Comparison of ENCODE assay signal across 38 cellular contexts in the genomic region with DNA sequence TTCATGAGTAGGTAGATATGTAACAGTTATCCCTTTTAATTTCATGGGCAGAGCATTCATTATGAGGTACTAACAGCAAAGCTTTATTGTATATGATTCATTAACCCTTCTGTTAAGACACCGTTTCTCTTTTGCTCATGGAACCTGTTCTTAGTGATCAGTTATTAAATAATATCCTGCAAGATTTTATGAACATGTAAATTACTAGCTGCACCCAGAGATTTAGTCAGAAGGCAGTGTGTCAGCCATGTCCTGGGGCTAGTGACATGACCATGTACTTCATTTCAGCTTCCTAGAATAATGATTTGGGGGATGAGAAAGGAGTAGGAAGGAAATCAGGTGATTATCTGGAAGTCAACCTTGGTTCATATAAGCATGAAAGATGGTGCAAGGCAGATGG.
"Had no signal": no experiment of that assay in that cellular context is flagged by ENCODE, and none has a peak within 500 bp of the region (broad histone marks: within the 10 kb centered on the region; RNA-seq: fewer than 3 reads in every experiment).

No MANE protein-coding gene starts in this region.

- H3K36me3 ChIP-seq: adrenal gland, brain microvascular endothelial cell, breast epithelium, cardiac muscle cell had no signal

- H3K9me3 Mint-ChIP-seq: activated B cell treated with CpG ODN at 0.5 μM for 24 hours; activated CD4-positive, alpha-beta memory T cell treated with anti-CD3 and anti-CD28 coated beads for 36 hours; activated CD4-positive, alpha-beta T cell treated with anti-CD3 and anti-CD28 coated beads, Interleukin-2, amount 10 ng/mL, durations not matched to agents 24 days and 14 days; activated CD8-positive, alpha-beta T cell treated with anti-CD3 and anti-CD28 coated beads for 36 hours; activated naive CD4-positive, alpha-beta T cell treated with anti-CD3 and anti-CD28 coated beads for 36 hours; activated naive CD4-positive, alpha-beta T cell treated with anti-CD3 and anti-CD28 coated beads, Interleukin-2, amount 50 U/mL, for 72 hours; activated naive CD8-positive, alpha-beta T cell treated with anti-CD3 and anti-CD28 coated beads for 36 hours; activated T-cell treated with anti-CD3 and anti-CD28 coated beads, Interleukin-2, amount 50 U/mL, for 4 hours; activated T-cell treated with anti-CD3 and anti-CD28 coated beads, Interleukin-2, amount 50 U/mL, for 72 hours; activated T-helper 1 cell treated with anti-CD3 and anti-CD28 coated beads, Interleukin-12 subunit alpha, Interleukin-12 subunit beta, Interleukin-2, Interleukin-4 antibody, amounts not matched to agents 30 ng/mL and 10 ng/mL and 1 ng/mL, durations not matched to agents 14 hours and 24 hours and 36 hours; activated T-helper 17 cell treated with anti-CD3 and anti-CD28 coated beads, Interleukin-2, amount 50 U/mL, for 72 hours; central memory CD8-positive, alpha-beta T cell; T-helper 1 cell treated with Interleukin-12 subunit alpha and Interleukin-12 subunit beta and Interleukin-4 antibody, amounts not matched to agents 30 μg/mL and 1 μg/mL, for 36 hours; T-helper 2 cell treated with Interferon-gamma antibody and Interleukin-4, amounts not matched to agents 5 μg/mL and 100 μg/mL, for 36 hours had no signal

- H3K4me3 ChIP-seq: adrenal gland, body of pancreas, breast epithelium, cardiac muscle cell had no signal

- H3K27ac Mint-ChIP-seq: activated B cell treated with CpG ODN at 0.5 μM for 24 hours; activated CD4-positive, alpha-beta memory T cell treated with anti-CD3 and anti-CD28 coated beads for 36 hours; activated CD4-positive, alpha-beta T cell treated with anti-CD3 and anti-CD28 coated beads, Interleukin-2, amount 10 ng/mL, durations not matched to agents 24 days and 14 days; activated CD8-positive, alpha-beta T cell treated with anti-CD3 and anti-CD28 coated beads for 36 hours; activated naive CD4-positive, alpha-beta T cell treated with anti-CD3 and anti-CD28 coated beads for 36 hours; activated naive CD4-positive, alpha-beta T cell treated with anti-CD3 and anti-CD28 coated beads, Interleukin-2, amount 50 U/mL, for 72 hours; activated naive CD8-positive, alpha-beta T cell treated with anti-CD3 and anti-CD28 coated beads for 36 hours; activated T-cell treated with anti-CD3 and anti-CD28 coated beads, Interleukin-2, amount 50 U/mL, for 72 hours; activated T-helper 1 cell treated with anti-CD3 and anti-CD28 coated beads, Interleukin-12 subunit alpha, Interleukin-12 subunit beta, Interleukin-2, Interleukin-4 antibody, amounts not matched to agents 30 ng/mL and 10 ng/mL and 1 ng/mL, durations not matched to agents 14 hours and 24 hours and 36 hours; activated T-helper 17 cell treated with anti-CD3 and anti-CD28 coated beads, Interleukin-2, amount 50 U/mL, for 72 hours; T-helper 1 cell treated with Interleukin-12 subunit alpha and Interleukin-12 subunit beta and Interleukin-4 antibody, amounts not matched to agents 30 μg/mL and 1 μg/mL, for 36 hours; T-helper 2 cell treated with Interferon-gamma antibody and Interleukin-4, amounts not matched to agents 5 μg/mL and 100 μg/mL, for 36 hours had no signal

- H3K27me3 ChIP-seq: adrenal gland, body of pancreas had no signal

- H3K4me1 Mint-ChIP-seq: activated naive CD8-positive, alpha-beta T cell treated with anti-CD3 and anti-CD28 coated beads for 36 hours; activated T-helper 17 cell treated with anti-CD3 and anti-CD28 coated beads, Interleukin-2, amount 50 U/mL, for 72 hours; central memory CD8-positive, alpha-beta T cell had no signal

- DNase-seq: activated B cell treated with CpG ODN at 0.5 μM for 24 hours; activated CD4-positive, alpha-beta memory T cell treated with anti-CD3 and anti-CD28 coated beads for 36 hours; activated CD4-positive, alpha-beta T cell treated with anti-CD3 and anti-CD28 coated beads for 4 hours; activated CD4-positive, alpha-beta T cell treated with anti-CD3 and anti-CD28 coated beads, Interleukin-2, amount 10 ng/mL, durations not matched to agents 24 days and 14 days; activated CD4-positive, alpha-beta T cell treated with anti-CD3 and anti-CD28 coated beads, Interleukin-2, amount 50 U/mL, for 1 hour; activated CD4-positive, alpha-beta T cell treated with anti-CD3 and anti-CD28 coated beads, Interleukin-2, amount 50 U/mL, for 4 hours; activated CD4-positive, CD25-positive, alpha-beta regulatory T cell treated with anti-CD3 and anti-CD28 coated beads, Interleukin-2, amount 50 U/mL, for 72 hours; activated CD8-positive, alpha-beta memory T cell treated with anti-CD3 and anti-CD28 coated beads, Interleukin-2, amount 50 U/mL, for 4 hours; activated CD8-positive, alpha-beta T cell treated with anti-CD3 and anti-CD28 coated beads for 36 hours; activated effector memory CD4-positive, alpha-beta T cell treated with anti-CD3 and anti-CD28 coated beads, Interleukin-2, amount 50 U/mL, for 16 hours; activated gamma-delta T cell treated with Interleukin-2 at 50 U/mL for 16 hours; activated naive CD4-positive, alpha-beta T cell; activated naive CD4-positive, alpha-beta T cell treated with anti-CD3 and anti-CD28 coated beads for 36 hours; activated naive CD4-positive, alpha-beta T cell treated with anti-CD3 and anti-CD28 coated beads, Interleukin-2, amount 50 U/mL, for 16 hours; activated naive CD8-positive, alpha-beta T cell treated with anti-CD3 and anti-CD28 coated beads for 36 hours; activated T-cell treated with anti-CD3 and anti-CD28 coated beads for 4 hours; activated T-cell treated with anti-CD3 and anti-CD28 coated beads, Interleukin-2, amount 50 U/mL, for 1 hour; activated T-cell treated with anti-CD3 and anti-CD28 coated beads, Interleukin-2, amount 50 U/mL, for 4 hours; activated T-cell treated with anti-CD3 and anti-CD28 coated beads, Interleukin-2, amount 50 U/mL, for 72 hours; adrenal gland; amniotic stem cell; aorta; body of pancreas; brain microvascular endothelial cell; caudate nucleus; cerebellar nuclear complex; T-helper 1 cell; T-helper 2 cell; T-helper 9 cell had no signal

- ATAC-seq: activated CD8-positive, alpha-beta T cell treated with anti-CD3 and anti-CD28 coated beads for 36 hours; activated naive CD4-positive, alpha-beta T cell treated with anti-CD3 and anti-CD28 coated beads, Interleukin-2, amount 50 U/mL, for 72 hours; activated T-cell treated with anti-CD3 and anti-CD28 coated beads, Interleukin-2, amount 50 U/mL, for 4 hours; activated T-cell treated with anti-CD3 and anti-CD28 coated beads, Interleukin-2, amount 50 U/mL, for 72 hours; activated T-helper 17 cell treated with anti-CD3 and anti-CD28 coated beads, Interleukin-2, amount 50 U/mL, for 72 hours; body of pancreas had no signal

- H3K4me1 ChIP-seq: breast epithelium had no signal

- H3K36me3 Mint-ChIP-seq: activated CD4-positive, alpha-beta memory T cell treated with anti-CD3 and anti-CD28 coated beads for 36 hours; activated naive CD4-positive, alpha-beta T cell treated with anti-CD3 and anti-CD28 coated beads, Interleukin-2, amount 50 U/mL, for 72 hours; activated naive CD8-positive, alpha-beta T cell treated with anti-CD3 and anti-CD28 coated beads for 36 hours had no signal

- H3K27ac ChIP-seq: adrenal gland, body of pancreas, brain microvascular endothelial cell, breast epithelium, cardiac muscle cell, VCaP had no signal

- H3K4me3 Mint-ChIP-seq: activated B cell treated with CpG ODN at 0.5 μM for 24 hours; activated CD4-positive, alpha-beta memory T cell treated with anti-CD3 and anti-CD28 coated beads for 36 hours; activated CD4-positive, alpha-beta T cell treated with anti-CD3 and anti-CD28 coated beads, Interleukin-2, amount 10 ng/mL, durations not matched to agents 24 days and 14 days; activated CD8-positive, alpha-beta T cell treated with anti-CD3 and anti-CD28 coated beads for 36 hours; activated naive CD4-positive, alpha-beta T cell treated with anti-CD3 and anti-CD28 coated beads for 36 hours; activated naive CD8-positive, alpha-beta T cell treated with anti-CD3 and anti-CD28 coated beads for 36 hours; activated T-cell treated with anti-CD3 and anti-CD28 coated beads, Interleukin-2, amount 50 U/mL, for 4 hours; activated T-cell treated with anti-CD3 and anti-CD28 coated beads, Interleukin-2, amount 50 U/mL, for 72 hours; activated T-helper 1 cell treated with anti-CD3 and anti-CD28 coated beads, Interleukin-12 subunit alpha, Interleukin-12 subunit beta, Interleukin-2, Interleukin-4 antibody, amounts not matched to agents 30 ng/mL and 10 ng/mL and 1 ng/mL, durations not matched to agents 14 hours and 24 hours and 36 hours; activated T-helper 17 cell treated with anti-CD3 and anti-CD28 coated beads, Interleukin-2, amount 50 U/mL, for 72 hours; central memory CD8-positive, alpha-beta T cell; T-helper 1 cell treated with Interleukin-12 subunit alpha and Interleukin-12 subunit beta and Interleukin-4 antibody, amounts not matched to agents 30 μg/mL and 1 μg/mL, for 36 hours; T-helper 2 cell treated with Interferon-gamma antibody and Interleukin-4, amounts not matched to agents 5 μg/mL and 100 μg/mL, for 36 hours had no signal
